ENCODE assay signal across 8 cellular contexts in the genomic region with DNA sequence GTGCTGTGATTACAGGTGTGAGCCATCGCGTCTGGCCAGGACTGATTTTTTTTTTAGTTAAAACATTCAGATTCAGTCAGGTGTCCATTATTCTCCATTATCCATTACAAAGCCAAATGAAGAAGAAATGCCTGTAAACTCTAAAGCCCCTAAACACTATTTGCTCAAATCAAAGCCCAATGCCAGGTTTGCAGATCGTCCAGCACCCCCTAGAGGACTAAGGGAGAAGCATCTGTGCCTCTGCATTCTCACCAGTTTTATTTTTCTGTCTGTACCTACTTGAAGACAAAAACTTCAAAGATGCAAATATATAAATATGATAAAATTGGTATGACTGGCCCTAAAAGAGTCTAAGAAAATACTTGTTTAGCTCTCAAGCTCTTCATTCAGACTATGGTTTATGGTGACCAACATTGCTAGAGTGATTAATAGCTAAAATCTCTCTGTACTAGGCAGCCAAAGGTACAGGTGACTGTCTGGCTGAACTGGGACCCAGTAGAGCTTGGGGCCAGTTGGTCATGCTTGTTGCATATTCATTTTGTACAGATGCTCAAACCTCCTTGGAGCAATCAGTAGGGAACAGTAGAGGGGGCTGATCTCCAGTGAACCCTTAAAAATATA.
DNase-seq lines count a peak whose midpoint lies in the region; ATAC-seq and TF ChIP-seq lines count a peak whose summit lies in the region.

No MANE protein-coding gene starts in this region.

- peaks cover 2% of the 10 kb centered on the region for H3K36me3 Mint-ChIP-seq in activated CD8-positive, alpha-beta memory T cell treated with anti-CD3 and anti-CD28 coated beads, Interleukin-2, amount 10 ng/mL, durations not matched to agents 7 days and 5 days
- peaks cover 28% of the 10 kb centered on the region for H3K36me3 Mint-ChIP-seq in activated B cell treated with CpG ODN at 0.5 μM for 24 hours (ENCODE audit: low read depth)
- peaks cover 4 to 38% (median 7%) of the 10 kb centered on the region in 3 donors for H3K36me3 Mint-ChIP-seq in immature natural killer cell
- peaks cover 11% of the 10 kb centered on the region for H3K36me3 Mint-ChIP-seq in type B pancreatic cell

- H3K79me2 ChIP-seq in Loucy (ENCODE audit: insufficient read depth, low read length) = no peaks in the 10 kb centered on the region

- no peaks in the 10 kb centered on the region for H3F3A ChIP-seq in Loucy (ENCODE audit: low read depth)

- H3K4me1 ChIP-seq in Loucy (ENCODE audit: insufficient read depth, low read length, poor library complexity, severe bottlenecking) = no peaks in the 10 kb centered on the region

- TF ChIP-seq CTCF in Loucy (conservative IDR thresholded peaks at IDR 0.05; ENCODE audit: low read length) (peak; percentile 97), activated B cell treated with CpG ODN at 0.5 μM for 24 hours (IDR thresholded peaks at IDR 0.05) (peak; percentile 18), type B pancreatic cell (conservative IDR thresholded peaks at IDR 0.05) (peak; percentile 84)

- no peak overlapping the region for H3K27ac Mint-ChIP-seq in activated CD8-positive, alpha-beta memory T cell treated with anti-CD3 and anti-CD28 coated beads, Interleukin-2, amount 10 ng/mL, durations not matched to agents 7 days and 5 days
- H3K27ac Mint-ChIP-seq in activated B cell treated with CpG ODN at 0.5 μM for 24 hours = no peak overlapping the region
- no peak overlapping the region for H3K27ac Mint-ChIP-seq in immature natural killer cell
- no peak overlapping the region for H3K27ac Mint-ChIP-seq in type B pancreatic cell

- no peak overlapping the region for H3K9ac ChIP-seq in Loucy (ENCODE audit: low read depth, low read length, poor library complexity, severe bottlenecking)

- H3K4me1 Mint-ChIP-seq in activated CD8-positive, alpha-beta memory T cell treated with anti-CD3 and anti-CD28 coated beads, Interleukin-2, amount 10 ng/mL, durations not matched to agents 7 days and 5 days = peaks cover 8% of the 10 kb centered on the region
- peaks cover 8% of the 10 kb centered on the region for H3K4me1 Mint-ChIP-seq in activated B cell treated with CpG ODN at 0.5 μM for 24 hours
- peaks cover 11% of the 10 kb centered on the region in 2 donors for H3K4me1 Mint-ChIP-seq in immature natural killer cell
- H3K4me1 Mint-ChIP-seq in type B pancreatic cell (ENCODE audit: unreplicated experiment) = peaks cover 44% of the 10 kb centered on the region

- H3K36me3 ChIP-seq in Loucy (ENCODE audit: insufficient read depth, low read length) = peaks cover 9% of the 10 kb centered on the region; the same call in 1 of the 2 replicates

- no peak overlapping the region for H2AFZ ChIP-seq in Loucy (ENCODE audit: low read length)

- ATAC-seq in activated CD8-positive, alpha-beta memory T cell treated with anti-CD3 and anti-CD28 coated beads, Interleukin-2, amount 10 ng/mL, durations not matched to agents 7 days and 5 days = no peak
- ATAC-seq in activated B cell treated with CpG ODN at 0.5 μM for 24 hours (ENCODE audit: low read depth) = peak; percentile 52
- ATAC-seq in GM21360 (IDR thresholded peaks at IDR 0.05; ENCODE audit: unreplicated experiment) = no peak

- no peak overlapping the region for H3K4me2 ChIP-seq in Loucy (ENCODE audit: low read depth, low read length, poor library complexity, severe bottlenecking)

- H3K4me3 Mint-ChIP-seq in activated CD8-positive, alpha-beta memory T cell treated with anti-CD3 and anti-CD28 coated beads, Interleukin-2, amount 10 ng/mL, durations not matched to agents 7 days and 5 days = no peak overlapping the region
- H3K4me3 Mint-ChIP-seq in activated B cell treated with CpG ODN at 0.5 μM for 24 hours (no peak overlapping the region), immature natural killer cell (no peak overlapping the region), type B pancreatic cell (no peak overlapping the region)

- DNase-seq in activated CD8-positive, alpha-beta memory T cell treated with anti-CD3 and anti-CD28 coated beads, Interleukin-2, amount 10 ng/mL, durations not matched to agents 7 days and 5 days = peak; percentile 49
- no peak for DNase-seq in activated CD8-positive, alpha-beta memory T cell treated with anti-CD3 and anti-CD28 coated beads, Interleukin-2, amount 50 U/mL, for 48 hours
- DNase-seq in activated B cell treated with CpG ODN at 0.5 μM for 24 hours = no peak
- peak; percentile 15 to 24 (median 23) for DNase-seq in immature natural killer cell
- no peak for DNase-seq in type B pancreatic cell (ENCODE audit: extremely low spot score, unreplicated experiment)
- DNase-seq in GM19238 (ENCODE audit: insufficient read length, low spot score) = no peak

- no peaks in the 10 kb centered on the region for H3K9me2 ChIP-seq in Loucy (replicated peaks; ENCODE audit: low read depth, low read length)

- no peaks in the 10 kb centered on the region for H3K27me3 Mint-ChIP-seq in activated CD8-positive, alpha-beta memory T cell treated with anti-CD3 and anti-CD28 coated beads, Interleukin-2, amount 10 ng/mL, durations not matched to agents 7 days and 5 days
- no peaks in the 10 kb centered on the region for H3K27me3 Mint-ChIP-seq in activated B cell treated with CpG ODN at 0.5 μM for 24 hours
- no peaks in the 10 kb centered on the region for H3K27me3 Mint-ChIP-seq in immature natural killer cell (ENCODE audit: low read depth in 3 of 3)
- H3K27me3 Mint-ChIP-seq in type B pancreatic cell = no peaks in the 10 kb centered on the region

- no peaks in the 10 kb centered on the region for H3K27me3 ChIP-seq in Loucy (ENCODE audit: insufficient read depth, low read length, poor library complexity, severe bottlenecking)

- no peaks in the 10 kb centered on the region for H4K20me1 ChIP-seq in Loucy (ENCODE audit: insufficient read depth, low read length, poor library complexity, severe bottlenecking)

- no peaks in the 10 kb centered on the region for H3K9me3 Mint-ChIP-seq in activated CD8-positive, alpha-beta memory T cell treated with anti-CD3 and anti-CD28 coated beads, Interleukin-2, amount 10 ng/mL, durations not matched to agents 7 days and 5 days (ENCODE audit: low read depth)
- H3K9me3 Mint-ChIP-seq in activated B cell treated with CpG ODN at 0.5 μM for 24 hours (no peaks in the 10 kb centered on the region), immature natural killer cell (no peaks in the 10 kb centered on the region), type B pancreatic cell (no peaks in the 10 kb centered on the region)

- POLR2A ChIA-PET in activated B cell treated with CpG ODN at 0.5 μM for 24 hours (lab: Charles Lee) = no interaction called here

- no peaks in the 10 kb centered on the region for H3K9me3 ChIP-seq in Loucy (ENCODE audit: insufficient read depth, low read depth, low read length)

- no peak overlapping the region for H3K4me3 ChIP-seq in Loucy (ENCODE audit: low read length, poor library complexity, severe bottlenecking)

- CTCF ChIA-PET in activated CD8-positive, alpha-beta memory T cell treated with anti-CD3 and anti-CD28 coated beads, Interleukin-2, amount 10 ng/mL, durations not matched to agents 7 days and 5 days (lab: Charles Lee) = interaction anchor here (0.7 to 2.4 kb wide), 13 partner anchors 10 to 228 kb away, joined by 3 to 7 read pairs (median 3); a partner anchor contains a TSS
- CTCF ChIA-PET in activated B cell treated with CpG ODN at 0.5 μM for 24 hours (lab: Charles Lee) = interaction anchor here (0.7 to 3.8 kb wide), 14 partner anchors 10 to 228 kb away, joined by 3 to 24 read pairs (median 4); no protein-coding TSS in a partner anchor

- intact Hi-C loops in activated B cell treated with CpG ODN at 0.5 μM for 24 hours (cut with micrococcal nuclease) = loop anchor here (1.0 to 5.0 kb wide), 5 partner anchors 55 to 230 kb away; no protein-coding TSS in a partner anchor

Comparison
In these comparisons a context has a peak if more than half of its experiments do, and no peak if none do; other contexts are left out.
1. DNase-seq: peak in activated CD8-positive, alpha-beta memory T cell treated with anti-CD3 and anti-CD28 coated beads, Interleukin-2, amount 10 ng/mL, durations not matched to agents 7 days and 5 days (single experiment) and immature natural killer cell (3 of 3); none in activated CD8-positive, alpha-beta memory T cell treated with anti-CD3 and anti-CD28 coated beads, Interleukin-2, amount 50 U/mL, for 48 hours (single experiment), activated B cell treated with CpG ODN at 0.5 μM for 24 hours (single experiment), type B pancreatic cell (single experiment) and GM19238 (single experiment).
2. CTCF ChIP-seq: peak in every context shown above with its lines; median percentile 97 in Loucy; 84 in type B pancreatic cell; 18 in activated B cell treated with CpG ODN at 0.5 μM for 24 hours.